1 cellular context compared by ENCODE assay signal in the genomic region with DNA sequence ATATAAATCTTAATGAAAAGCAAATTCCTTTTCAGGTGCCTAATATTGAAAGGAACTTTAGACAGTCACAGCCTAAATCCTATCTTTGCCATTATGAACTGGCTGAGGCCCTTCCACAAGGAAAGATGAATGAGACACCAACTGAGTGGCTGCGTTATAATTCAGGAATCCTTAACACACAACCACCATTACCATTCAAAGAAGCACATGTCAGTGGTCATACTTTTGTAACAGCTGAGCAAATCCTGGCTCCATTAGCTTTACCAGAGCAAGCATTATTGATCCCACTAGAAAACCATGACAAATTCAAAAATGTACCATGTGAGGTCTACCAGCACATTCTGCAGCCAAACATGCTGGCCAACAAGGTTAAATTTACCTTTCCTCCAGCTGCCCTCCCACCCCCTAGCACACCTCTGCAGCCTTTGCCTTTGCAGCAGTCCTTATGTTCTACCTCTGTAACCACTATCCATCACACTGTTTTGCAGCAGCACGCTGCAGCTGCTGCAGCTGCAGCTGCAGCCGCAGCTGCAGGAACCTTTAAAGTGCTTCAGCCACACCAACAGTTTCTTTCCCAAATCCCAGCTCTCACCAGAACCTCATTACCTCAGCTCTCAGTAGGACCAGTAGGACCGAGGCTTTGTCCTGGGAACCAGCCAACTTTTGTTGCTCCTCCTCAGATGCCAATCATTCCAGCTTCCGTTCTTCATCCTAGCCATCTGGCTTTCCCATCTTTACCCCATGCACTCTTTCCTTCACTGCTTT.
TF ChIP-seq lines count a peak whose summit lies in the region.

No MANE protein-coding gene starts in this region.

TF ChIP-seq in GM23338, 12 proteins besides CTCF, POLR2A, EP300 and RAD21 (continued from another document):
- TF ChIP-seq CREB1 (CRISPR knock-in tag; IDR thresholded peaks at IDR 0.05; ENCODE audit: low read depth), result no peak
- TF ChIP-seq JUNB (IDR thresholded peaks at IDR 0.05; ENCODE audit: unreplicated experiment), result no peak
- TF ChIP-seq EZH2 (IDR thresholded peaks at IDR 0.05; ENCODE audit: low read depth, unreplicated experiment), result no peak
- TF ChIP-seq NANOG (IDR thresholded peaks at IDR 0.05; ENCODE audit: borderline replicate concordance), result no peak
- no peak for TF ChIP-seq ZNF114 (CRISPR knock-in tag; IDR thresholded peaks at IDR 0.05)
- TF ChIP-seq, protein P1, sequence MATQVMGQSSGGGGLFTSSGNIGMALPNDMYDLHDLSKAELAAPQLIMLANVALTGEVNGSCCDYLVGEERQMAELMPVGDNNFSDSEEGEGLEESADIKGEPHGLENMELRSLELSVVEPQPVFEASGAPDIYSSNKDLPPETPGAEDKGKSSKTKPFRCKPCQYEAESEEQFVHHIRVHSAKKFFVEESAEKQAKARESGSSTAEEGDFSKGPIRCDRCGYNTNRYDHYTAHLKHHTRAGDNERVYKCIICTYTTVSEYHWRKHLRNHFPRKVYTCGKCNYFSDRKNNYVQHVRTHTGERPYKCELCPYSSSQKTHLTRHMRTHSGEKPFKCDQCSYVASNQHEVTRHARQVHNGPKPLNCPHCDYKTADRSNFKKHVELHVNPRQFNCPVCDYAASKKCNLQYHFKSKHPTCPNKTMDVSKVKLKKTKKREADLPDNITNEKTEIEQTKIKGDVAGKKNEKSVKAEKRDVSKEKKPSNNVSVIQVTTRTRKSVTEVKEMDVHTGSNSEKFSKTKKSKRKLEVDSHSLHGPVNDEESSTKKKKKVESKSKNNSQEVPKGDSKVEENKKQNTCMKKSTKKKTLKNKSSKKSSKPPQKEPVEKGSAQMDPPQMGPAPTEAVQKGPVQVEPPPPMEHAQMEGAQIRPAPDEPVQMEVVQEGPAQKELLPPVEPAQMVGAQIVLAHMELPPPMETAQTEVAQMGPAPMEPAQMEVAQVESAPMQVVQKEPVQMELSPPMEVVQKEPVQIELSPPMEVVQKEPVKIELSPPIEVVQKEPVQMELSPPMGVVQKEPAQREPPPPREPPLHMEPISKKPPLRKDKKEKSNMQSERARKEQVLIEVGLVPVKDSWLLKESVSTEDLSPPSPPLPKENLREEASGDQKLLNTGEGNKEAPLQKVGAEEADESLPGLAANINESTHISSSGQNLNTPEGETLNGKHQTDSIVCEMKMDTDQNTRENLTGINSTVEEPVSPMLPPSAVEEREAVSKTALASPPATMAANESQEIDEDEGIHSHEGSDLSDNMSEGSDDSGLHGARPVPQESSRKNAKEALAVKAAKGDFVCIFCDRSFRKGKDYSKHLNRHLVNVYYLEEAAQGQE (IDR thresholded peaks at IDR 0.05; ENCODE audit: unreplicated experiment), result no peak
- TF ChIP-seq EZH2phosphoT487 (IDR thresholded peaks at IDR 0.05; ENCODE audit: unreplicated experiment), result no peak
- TF ChIP-seq ZNF331 (CRISPR knock-in tag; IDR thresholded peaks at IDR 0.05; ENCODE audit: low read depth), result no peak
- TF ChIP-seq POLR2AphosphoS5 (IDR thresholded peaks at IDR 0.05; ENCODE audit: low read depth), result no peak
- TF ChIP-seq, protein P2, sequence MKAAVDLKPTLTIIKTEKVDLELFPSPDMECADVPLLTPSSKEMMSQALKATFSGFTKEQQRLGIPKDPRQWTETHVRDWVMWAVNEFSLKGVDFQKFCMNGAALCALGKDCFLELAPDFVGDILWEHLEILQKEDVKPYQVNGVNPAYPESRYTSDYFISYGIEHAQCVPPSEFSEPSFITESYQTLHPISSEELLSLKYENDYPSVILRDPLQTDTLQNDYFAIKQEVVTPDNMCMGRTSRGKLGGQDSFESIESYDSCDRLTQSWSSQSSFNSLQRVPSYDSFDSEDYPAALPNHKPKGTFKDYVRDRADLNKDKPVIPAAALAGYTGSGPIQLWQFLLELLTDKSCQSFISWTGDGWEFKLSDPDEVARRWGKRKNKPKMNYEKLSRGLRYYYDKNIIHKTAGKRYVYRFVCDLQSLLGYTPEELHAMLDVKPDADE (IDR thresholded peaks at IDR 0.05), result no peak
